19 cellular contexts compared by ENCODE assay signal in genomic region chr16:87271256-87271655, GRCh38.
"Had no signal": no experiment of that assay in that cellular context is flagged by ENCODE, and none has a peak within 500 bp of the region (broad histone marks: within the 10 kb centered on the region; RNA-seq: fewer than 3 reads in every experiment).

No MANE protein-coding gene starts in this region.

- H3K4me2 ChIP-seq: smooth muscle cell had no signal

- H3K4me3 Mint-ChIP-seq: immature natural killer cell; natural killer cell treated with Interleukin-12 subunit alpha and Interleukin-12 subunit beta and Interleukin-15 and Interleukin-18, amount 100 ng/mL, for 72 hours; stimulated activated memory B cell treated with anti-CD40 and anti-IgM and Interleukin-4, amounts not matched to agents 10 μg/mL and 1 μg/mL and 100 μg/mL, for 72 hours; stimulated activated naive CD8-positive, alpha-beta T cell treated with anti-CD3 and anti-CD28 coated beads, Interleukin-15, Interleukin-2, amounts not matched to agents 100 ng/mL and 50 ng/mL, for 24 hours had no signal

- H3K36me3 Mint-ChIP-seq: immature natural killer cell; natural killer cell treated with Interleukin-12 subunit alpha and Interleukin-12 subunit beta and Interleukin-15 and Interleukin-18, amount 100 ng/mL, for 72 hours had no signal

- H3K27me3 ChIP-seq: colonic mucosa, foreskin keratinocyte, ovary, tibial nerve had no signal

- H3K4me3 ChIP-seq: colonic mucosa, esophagus squamous epithelium, left ventricle myocardium inferior, lung, ovary, smooth muscle cell, tibial nerve had no signal

- FAIRE-seq: keratinocyte had no signal

- H3K27ac Mint-ChIP-seq: immature natural killer cell; natural killer cell treated with Interleukin-12 subunit alpha and Interleukin-12 subunit beta and Interleukin-15 and Interleukin-18, amount 100 ng/mL, for 72 hours; stimulated activated memory B cell treated with anti-CD40 and anti-IgM and Interleukin-4, amounts not matched to agents 10 μg/mL and 1 μg/mL and 100 μg/mL, for 72 hours; stimulated activated naive CD8-positive, alpha-beta T cell treated with anti-CD3 and anti-CD28 coated beads, Interleukin-15, Interleukin-2, amounts not matched to agents 100 ng/mL and 50 ng/mL, for 24 hours had no signal

- H3K27me3 Mint-ChIP-seq: natural killer cell treated with Interleukin-12 subunit alpha and Interleukin-12 subunit beta and Interleukin-15 and Interleukin-18, amount 100 ng/mL, for 72 hours; stimulated activated naive CD8-positive, alpha-beta T cell treated with anti-CD3 and anti-CD28 coated beads, Interleukin-15, Interleukin-2, amounts not matched to agents 100 ng/mL and 50 ng/mL, for 24 hours had no signal

- H3K36me3 ChIP-seq: colonic mucosa, esophagus squamous epithelium, left ventricle myocardium inferior, neutrophil, ovary, tibial nerve had no signal

- H3K27ac ChIP-seq: colonic mucosa, esophagus squamous epithelium, foreskin keratinocyte, left ventricle myocardium inferior, neutrophil, ovary, tibial nerve had no signal

- H3K4me1 ChIP-seq: colonic mucosa, esophagus squamous epithelium, foreskin keratinocyte, left ventricle myocardium inferior had no signal

- DNase-seq: colonic mucosa; dermis blood vessel endothelial cell; esophagus squamous epithelium; foreskin keratinocyte; immature natural killer cell; left ventricle myocardium inferior; mesenchymal stem cell; midbrain; ovary; right cardiac atrium; stimulated activated CD4-positive, alpha-beta T cell treated with anti-CD3 and anti-CD28 coated beads, Interleukin-4, amount 100 ng/mL, for 24 hours had no signal

- H3K9me3 Mint-ChIP-seq: natural killer cell treated with Interleukin-12 subunit alpha and Interleukin-12 subunit beta and Interleukin-15 and Interleukin-18, amount 100 ng/mL, for 72 hours; stimulated activated naive CD8-positive, alpha-beta T cell treated with anti-CD3 and anti-CD28 coated beads, Interleukin-15, Interleukin-2, amounts not matched to agents 100 ng/mL and 50 ng/mL, for 24 hours had no signal

- H3K4me1 Mint-ChIP-seq: stimulated activated memory B cell treated with anti-CD40 and anti-IgM and Interleukin-4, amounts not matched to agents 10 μg/mL and 1 μg/mL and 100 μg/mL, for 72 hours had no signal

- H3K9me3 ChIP-seq: colonic mucosa, esophagus squamous epithelium, neutrophil, ovary had no signal
